Comparison of ENCODE assay signal across 8 cellular contexts in genomic region chr16:46620265-46621005, GRCh38. TPM values are rescaled to one million over a fixed set of nuclear protein-coding genes. Genes with fewer than 3 reads are reported as not detected.
DNase-seq lines count a peak whose midpoint lies in the region; ATAC-seq and TF ChIP-seq lines count a peak whose summit lies in the region.

No MANE protein-coding gene starts in this region.

- H3K4me2 ChIP-seq in GM23248 (ENCODE audit: unreplicated experiment), result peak overlapping the region; percentile 94
- H3K4me2 ChIP-seq in OCI-LY1 (ENCODE audit: low read length), result peak overlapping the region; percentile 80

- peak overlapping the region; percentile 47 for H3K27ac ChIP-seq in GM23248
- peak overlapping the region; percentile 85 for H3K27ac ChIP-seq in OCI-LY1 (ENCODE audit: low read depth, low read length, poor library complexity, severe bottlenecking)
- no peak overlapping the region for H3K27ac ChIP-seq in coronary artery

- peak overlapping the region; percentile 71 for H3K27ac Mint-ChIP-seq in nephron progenitor cell

- no peaks in the 10 kb centered on the region for H4K20me1 ChIP-seq in GM23248 (ENCODE audit: insufficient read depth)
- no peaks in the 10 kb centered on the region for H4K20me1 ChIP-seq in OCI-LY1 (ENCODE audit: insufficient read depth, low read length)

- H3K9ac ChIP-seq in GM23248 (peak overlapping the region; percentile 82), OCI-LY1 (ENCODE audit: low read length) (peak overlapping the region; percentile 97)

- peaks cover 30% of the 10 kb centered on the region for H3K79me2 ChIP-seq in GM23248 (ENCODE audit: insufficient read depth)
- peaks cover 31% of the 10 kb centered on the region for H3K79me2 ChIP-seq in OCI-LY1 (ENCODE audit: insufficient read depth, low read length)

- H3K4me1 ChIP-seq in GM23248 (ENCODE audit: insufficient read depth) (no peaks in the 10 kb centered on the region), OCI-LY1 (ENCODE audit: insufficient read depth, low read length, severe bottlenecking) (peaks cover 48% of the 10 kb centered on the region)

- no peak for ATAC-seq in left lobe of liver
- ATAC-seq in GM18870 (IDR thresholded peaks at IDR 0.05; ENCODE audit: unreplicated experiment), result no peak

- DNase-seq in Caki2 (ENCODE audit: low read depth) (peak; percentile 8), GM23248 (peak; percentile 63), coronary artery (ENCODE audit: low spot score) (no peak), nephron progenitor cell (no peak), NCI-H1092 (lab: John Stamatoyannopoulos, UW) (no peak), left lobe of liver (ENCODE audit: low spot score) (no peak)

- H3K4me1 Mint-ChIP-seq in nephron progenitor cell, result peaks cover 16% of the 10 kb centered on the region

- H3K36me3 ChIP-seq in GM23248 (ENCODE audit: low read depth), result no peaks in the 10 kb centered on the region
- H3K36me3 ChIP-seq in OCI-LY1 (ENCODE audit: insufficient read depth, low read length), result peaks cover 37% of the 10 kb centered on the region

- H3K4me3 ChIP-seq in GM23248, result peak overlapping the region; percentile 85
- H3K4me3 ChIP-seq in OCI-LY1 (ENCODE audit: low read depth, low read length, poor library complexity, severe bottlenecking), result peak overlapping the region; percentile 95
- peak overlapping the region; percentile 67 for H3K4me3 ChIP-seq in coronary artery

- no peaks in the 10 kb centered on the region for H3K9me3 Mint-ChIP-seq in nephron progenitor cell

- H3K9me3 ChIP-seq in GM23248 (ENCODE audit: low read depth) (no peaks in the 10 kb centered on the region), OCI-LY1 (ENCODE audit: low read length) (no peaks in the 10 kb centered on the region)

- H3F3A ChIP-seq in GM23248 (ENCODE audit: insufficient read depth) (no peaks in the 10 kb centered on the region), OCI-LY1 (ENCODE audit: insufficient read depth, low read length) (no peaks in the 10 kb centered on the region)

- peak overlapping the region; percentile 88 for H2AFZ ChIP-seq in GM23248
- H2AFZ ChIP-seq in OCI-LY1 (ENCODE audit: low read length), result no peak overlapping the region

- in situ Hi-C loops in Caki2 (cut with HindIII; ENCODE audit: low pct_unique_long_range_greater_than_20kb, low sequenced_read_pairs), result no loop called here
- in situ Hi-C loops in GM23248 (cut with MboI), result no loop called here

- TF ChIP-seq CTCF in OCI-LY1 (IDR thresholded peaks at IDR 0.05; ENCODE audit: low read length) (no peak), coronary artery (IDR thresholded peaks at IDR 0.05) (no peak), nephron progenitor cell (IDR thresholded peaks at IDR 0.05) (no peak)

- peaks cover 4% of the 10 kb centered on the region for H3K27me3 Mint-ChIP-seq in nephron progenitor cell (ENCODE audit: low read depth, poor library complexity)

- WGBS in GM23248 (ENCODE audit: low coverage in 1 of 2, low lambda C conversion rate in 2 of 2, missing lambda C conversion rate in 2 of 2), 2 experiments, result 3 to 5% methylated on average over 11 of the region's 11 CpGs

- H3K9me2 ChIP-seq in GM23248 (ENCODE audit: insufficient read depth) (no peaks in the 10 kb centered on the region), OCI-LY1 (ENCODE audit: low read depth, low read length) (no peaks in the 10 kb centered on the region)

- H3K36me3 Mint-ChIP-seq in nephron progenitor cell (ENCODE audit: low read depth), result peaks cover 9% of the 10 kb centered on the region

- no peaks in the 10 kb centered on the region for H3K27me3 ChIP-seq in GM23248 (replicated peaks; ENCODE audit: insufficient read depth)
- no peaks in the 10 kb centered on the region for H3K27me3 ChIP-seq in OCI-LY1 (ENCODE audit: insufficient read depth, low read length)

- peak overlapping the region; percentile 97 for H3K4me3 Mint-ChIP-seq in nephron progenitor cell

RNA-seq across cellular contexts. Expression of gene SHCBP1, which starts 0.7 kb away (rescaled TPM):
- total RNA-seq in Caki2 (2014; rRNA removed; shearing (Covaris generic); ENCODE audit: low replicate concordance), result 10.3 and 11.9 TPM in 2 replicates
- total RNA-seq in GM23248 (2014; rRNA removed; shearing (Covaris generic)), result 17.1 and 23.3 TPM in 2 replicates
- polyA plus RNA-seq in GM23248 (2016; fragmentation: Nextera tagmentation; extraction: Ambion mirVana), result 18.6 and 19.1 TPM in 2 replicates
- not detected for total RNA-seq in left lobe of liver

Comparison
In these comparisons a context has a peak if more than half of its experiments do, and no peak if none do; other contexts are left out.
1. DNase-seq: peak in Caki2 (single experiment) and GM23248 (single experiment); none in coronary artery (single experiment), nephron progenitor cell (single experiment), NCI-H1092 (single experiment) and left lobe of liver (single experiment).
2. H3K27ac ChIP-seq: peak in GM23248 (single experiment) and OCI-LY1 (single experiment); none in coronary artery (0 of 2).
3. Peak in every context shown above with its lines, with median percentiles within 50 percentile points of each other: H3K4me3 ChIP-seq.